24 cellular contexts compared by ENCODE assay signal in the genomic region with DNA sequence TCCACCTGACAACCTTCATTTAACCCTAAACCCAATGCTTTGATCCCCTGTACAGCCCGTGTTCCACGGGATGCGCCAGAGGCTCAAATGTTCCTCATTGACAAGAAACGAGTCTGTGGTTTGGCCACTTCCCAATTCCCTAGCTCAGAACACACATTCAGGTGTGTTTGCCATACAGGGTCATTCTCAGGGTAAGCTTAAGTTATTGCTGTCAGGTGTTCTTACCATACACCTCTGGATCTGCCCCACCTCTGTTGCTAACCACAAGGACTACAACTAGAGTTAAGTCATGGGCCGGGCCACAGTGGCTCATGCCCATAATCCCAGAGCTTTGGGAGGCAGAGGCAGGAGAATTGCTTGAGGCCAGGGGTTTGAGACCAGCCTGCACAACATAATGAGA. TPM values are rescaled to one million over a fixed set of nuclear protein-coding genes. Genes with fewer than 3 reads are reported as not detected.
DNase-seq lines count a peak whose midpoint lies in the region; ATAC-seq and TF ChIP-seq lines count a peak whose summit lies in the region.
"Had no signal": no experiment of that assay in that cellular context is flagged by ENCODE, and none has a peak within 500 bp of the region (broad histone marks: within the 10 kb centered on the region; RNA-seq: fewer than 3 reads in every experiment).

No MANE protein-coding gene starts in this region.

- no peaks in the 10 kb centered on the region for H3K27me3 Mint-ChIP-seq in Calu3 (ENCODE audit: unreplicated experiment)
- H3K27me3 Mint-ChIP-seq: stimulated activated naive CD8-positive, alpha-beta T cell treated with anti-CD3 and anti-CD28 coated beads, Interleukin-15, Interleukin-2, amounts not matched to agents 100 ng/mL and 50 ng/mL, for 24 hours; type B pancreatic cell had no signal

- H3K9me3 ChIP-seq in left lung: peaks cover 0 to 13% of the 10 kb centered on the region in 2 donors
- H3K9me3 ChIP-seq: gastroesophageal sphincter had no signal

- peak overlapping the region; percentile 17 for H3K27ac Mint-ChIP-seq in Calu3 (ENCODE audit: unreplicated experiment)
- H3K27ac Mint-ChIP-seq: activated naive CD8-positive, alpha-beta T cell treated with anti-CD3 and anti-CD28 coated beads, Interleukin-2, amount 10 ng/mL, durations not matched to agents 7 days and 5 days; CD4-positive, CD25-positive, alpha-beta regulatory T cell; dendritic cell treated with granulocyte-macrophage colony-stimulating factor and Interleukin-4, amounts not matched to agents 40 ng/mL and 50 ng/mL, for 4 days; stimulated activated naive CD8-positive, alpha-beta T cell treated with anti-CD3 and anti-CD28 coated beads, Interleukin-15, Interleukin-2, amounts not matched to agents 100 ng/mL and 50 ng/mL, for 24 hours; type B pancreatic cell had no signal

- intact Hi-C loops in Calu3 (cut with micrococcal nuclease; ENCODE audit: unreplicated experiment): loop anchor here (5.0 kb wide), 1 partner anchor 44 kb away; no protein-coding TSS in a partner anchor
- intact Hi-C loops in left lung (cut with DNase I): no loop called here

- peaks cover 5% of the 10 kb centered on the region for H3K36me3 Mint-ChIP-seq in Calu3 (ENCODE audit: insufficient read depth, unreplicated experiment)
- H3K36me3 Mint-ChIP-seq: activated naive CD8-positive, alpha-beta T cell treated with anti-CD3 and anti-CD28 coated beads, Interleukin-2, amount 10 ng/mL, durations not matched to agents 7 days and 5 days; CD4-positive, CD25-positive, alpha-beta regulatory T cell; type B pancreatic cell had no signal

- ATAC-seq in left lung (peak; percentile 93), GM18511 (IDR thresholded peaks at IDR 0.05; ENCODE audit: unreplicated experiment) (no peak), GM21515 (IDR thresholded peaks at IDR 0.05; ENCODE audit: unreplicated experiment) (no peak)
- ATAC-seq: activated CD4-positive, CD25-positive, alpha-beta regulatory T cell treated with anti-CD3 and anti-CD28 coated beads, Interleukin-2, amount 50 U/mL, for 24 hours; body of pancreas; gastroesophageal sphincter; K562; sciatic nerve had no signal

- H3K27me3 ChIP-seq in left lung: no peaks in the 10 kb centered on the region
- H3K27me3 ChIP-seq: body of pancreas, gastroesophageal sphincter had no signal

- DNase-seq in Calu3 (peak; percentile 85), NCI-H2029 (lab: John Stamatoyannopoulos, UW) (peak; percentile 98), SW480 (ENCODE audit: low spot score) (peak; percentile 81), left lung (peak in 1 of 2 donors; percentile 48), occipital lobe (lab: John Stamatoyannopoulos, UW) (no peak), mesenteric fat pad (ENCODE audit: low spot score) (no peak)
- DNase-seq: activated naive CD8-positive, alpha-beta T cell treated with anti-CD3 and anti-CD28 coated beads, Interleukin-2, amount 10 ng/mL, durations not matched to agents 7 days and 5 days; CD4-positive, CD25-positive, alpha-beta regulatory T cell; NCI-H1092; NCI-H345; nucleus accumbens; T-helper 9 cell had no signal

- no peak overlapping the region for H3K27ac ChIP-seq in left lung
- H3K27ac ChIP-seq: body of pancreas, gastroesophageal sphincter, HL-60 had no signal

- H3K36me3 ChIP-seq in left lung: no peaks in the 10 kb centered on the region
- H3K36me3 ChIP-seq: gastroesophageal sphincter, HAP-1 had no signal

- H3K4me3 ChIP-seq in left lung: no peak overlapping the region
- H3K4me3 ChIP-seq: body of pancreas, gastroesophageal sphincter, HAP-1, K562 had no signal

- BruUV-seq in Calu3 (replicated peaks; lab: Mats Ljungman, UMichigan): no TSS peak

- CTCF ChIA-PET in Calu3 (lab: Charles Lee): interaction anchor here (0.8 to 1.5 kb wide), 5 partner anchors 14 to 97 kb away, joined by 3 to 6 read pairs (median 3); a partner anchor contains a TSS

- H3K4me1 ChIP-seq in left lung: no peaks in the 10 kb centered on the region
- H3K4me1 ChIP-seq: gastroesophageal sphincter, HAP-1 had no signal

- H3K4me3 Mint-ChIP-seq in Calu3 (ENCODE audit: low read depth, unreplicated experiment): peak overlapping the region; percentile 22
- H3K4me3 Mint-ChIP-seq: activated naive CD8-positive, alpha-beta T cell treated with anti-CD3 and anti-CD28 coated beads, Interleukin-2, amount 10 ng/mL, durations not matched to agents 7 days and 5 days; CD4-positive, CD25-positive, alpha-beta regulatory T cell; dendritic cell treated with granulocyte-macrophage colony-stimulating factor and Interleukin-4, amounts not matched to agents 40 ng/mL and 50 ng/mL, for 4 days; stimulated activated naive CD8-positive, alpha-beta T cell treated with anti-CD3 and anti-CD28 coated beads, Interleukin-15, Interleukin-2, amounts not matched to agents 100 ng/mL and 50 ng/mL, for 24 hours; type B pancreatic cell had no signal

- H3K4me1 Mint-ChIP-seq in Calu3 (ENCODE audit: low read depth, unreplicated experiment): peaks cover 40% of the 10 kb centered on the region
- H3K4me1 Mint-ChIP-seq: activated naive CD8-positive, alpha-beta T cell treated with anti-CD3 and anti-CD28 coated beads, Interleukin-2, amount 10 ng/mL, durations not matched to agents 7 days and 5 days; CD4-positive, CD25-positive, alpha-beta regulatory T cell had no signal

- H3K9me3 Mint-ChIP-seq in Calu3 (ENCODE audit: low read depth, unreplicated experiment): no peaks in the 10 kb centered on the region
- H3K9me3 Mint-ChIP-seq: dendritic cell treated with granulocyte-macrophage colony-stimulating factor and Interleukin-4, amounts not matched to agents 40 ng/mL and 50 ng/mL, for 4 days had no signal

- no peak for TF ChIP-seq CTCF in Calu3 (IDR thresholded peaks at IDR 0.05; ENCODE audit: unreplicated experiment)
- no peak for TF ChIP-seq CTCF in left lung (IDR thresholded peaks at IDR 0.05)

RNA-seq across cellular contexts. Expression of a gene that starts 45.6 kb away (rescaled TPM):
- total RNA-seq in Calu3 (2022) (25.1 and 26.0 TPM in 2 replicates), left lung (10 to 100 TPM; 15.0 to 22.7 TPM), occipital lobe (14.5 TPM), mesenteric fat pad (12.5 TPM)

RNA-seq across cellular contexts. Expression of a gene that starts 53.2 kb away (rescaled TPM):
- total RNA-seq in Calu3 (2022): 7.8 and 10.9 TPM in 2 replicates
- total RNA-seq in left lung: 1 to 10 TPM; 1.8 to 6.0 TPM
- 3.1 TPM for total RNA-seq in occipital lobe
- 1.3 TPM for total RNA-seq in mesenteric fat pad

Comparison
In these comparisons a context has a peak if more than half of its experiments do, and no peak if none do; other contexts are left out.
1. DNase-seq: peak in Calu3 (single experiment), NCI-H2029 (single experiment) and SW480 (single experiment); none in occipital lobe (single experiment) and mesenteric fat pad (single experiment).